In genomic region chr7:105862770-105863169, GRCh38 we compare ENCODE assay signal across 25 cellular contexts. TPM values are rescaled to one million over a fixed set of nuclear protein-coding genes. Genes with fewer than 3 reads are reported as not detected.
DNase-seq lines count a peak whose midpoint lies in the region; ATAC-seq, FAIRE-seq and TF ChIP-seq lines count a peak whose summit lies in the region.
"Had no signal": no experiment of that assay in that cellular context is flagged by ENCODE, and none has a peak within 500 bp of the region (broad histone marks: within the 10 kb centered on the region; RNA-seq: fewer than 3 reads in every experiment).

No MANE protein-coding gene starts in this region.

- H3K79me1 ChIP-seq in H1 (ENCODE audit: low read depth, low read length) (peaks cover 6% of the 10 kb centered on the region; the same call in 1 of the 2 replicates), mesendoderm (ENCODE audit: low read length) (peaks cover 18% of the 10 kb centered on the region)

- H3K4me3 ChIP-seq in H1 (ENCODE audit: extremely low read depth in 1 of 4, insufficient read depth in 2 of 4, low read depth in 3 of 4, low read length in 4 of 4) = no peak overlapping the region
- no peak overlapping the region for H3K4me3 ChIP-seq in mesendoderm (ENCODE audit: low read length)
- H3K4me3 ChIP-seq: A549, BLaER1, GM12878 had no signal

- TF ChIP-seq POLR2A in H1 (IDR thresholded peaks at IDR 0.05; ENCODE audit: control extremely low read depth in 1 of 2, low read depth in 2 of 2, low read length in 2 of 2) = no peak

- H2BK20ac ChIP-seq in H1 (ENCODE audit: low read length) = no peak overlapping the region; the same call in 1 of the 2 replicates

- no peak overlapping the region for H3K18ac ChIP-seq in H1 (ENCODE audit: extremely low read depth, low read length)
- no peak overlapping the region for H3K18ac ChIP-seq in mesendoderm (ENCODE audit: low read length)

- H3K27me3 ChIP-seq in H1 (replicated peaks in 1 of 4; ENCODE audit: control insufficient read depth in 3 of 4, extremely low read depth in 1 of 4, insufficient read depth in 3 of 4, low read length in 3 of 4) = no peaks in the 10 kb centered on the region
- H3K27me3 ChIP-seq in mesendoderm (ENCODE audit: insufficient read depth, low read length, poor library complexity) = no peaks in the 10 kb centered on the region
- H3K27me3 ChIP-seq: BE2C, BLaER1 had no signal

- no peak overlapping the region for H2BK120ac ChIP-seq in H1 (replicated peaks; ENCODE audit: low read depth, low read length)
- no peak overlapping the region for H2BK120ac ChIP-seq in mesendoderm (ENCODE audit: low read depth, low read length)

- H3K36me3 ChIP-seq in H1 (ENCODE audit: control insufficient read depth in 2 of 4, insufficient read depth in 4 of 4, low read length in 3 of 4) (peaks cover 0 to 5% (median 0%) of the 10 kb centered on the region in 4 experiments; a peak in 1 of 8 replicates), mesendoderm (ENCODE audit: control insufficient read depth, insufficient read depth, low read length) (no peaks in the 10 kb centered on the region)
- H3K36me3 ChIP-seq: BE2C, BLaER1 had no signal

- peaks cover 0 to 41% of the 10 kb centered on the region in 2 experiments; a peak in 2 of 4 replicates for H3K79me2 ChIP-seq in H1 (ENCODE audit: control insufficient read depth in 1 of 2, insufficient read depth in 2 of 2, low read length in 2 of 2)
- H3K79me2 ChIP-seq in mesendoderm (ENCODE audit: control insufficient read depth, insufficient read depth, low read length) = peaks cover 5% of the 10 kb centered on the region

- no peak overlapping the region for H3K4ac ChIP-seq in H1 (replicated peaks; ENCODE audit: insufficient read length, low read depth, low read length)
- H3K4ac ChIP-seq in mesendoderm (ENCODE audit: low read depth, low read length) = no peak overlapping the region

- H3K14ac ChIP-seq in H1 (ENCODE audit: insufficient read length) = no peak overlapping the region

- H4K5ac ChIP-seq in H1 (ENCODE audit: insufficient read length, low read depth, low read length) = no peak overlapping the region
- no peak overlapping the region for H4K5ac ChIP-seq in mesendoderm (ENCODE audit: low read length)

- no peak overlapping the region for H4K91ac ChIP-seq in H1 (replicated peaks; ENCODE audit: insufficient read length, low read length)

- ATAC-seq in HG02759 (IDR thresholded peaks at IDR 0.05; ENCODE audit: unreplicated experiment) (no peak), HG03521 (IDR thresholded peaks at IDR 0.05; ENCODE audit: unreplicated experiment) (no peak)
- ATAC-seq: A549, GM12878 had no signal

- no peak overlapping the region for H2BK5ac ChIP-seq in H1 (ENCODE audit: low read depth, low read length)
- H2BK5ac ChIP-seq in mesendoderm (ENCODE audit: low read length) = no peak overlapping the region

- H4K8ac ChIP-seq in H1 (ENCODE audit: extremely low read depth, insufficient read depth, low read length) = no peak overlapping the region
- no peak overlapping the region for H4K8ac ChIP-seq in mesendoderm (ENCODE audit: low read depth, low read length)

- WGBS in H1 (ENCODE audit: extremely low coverage in 1 of 2, insufficient coverage in 1 of 2, insufficient read length in 1 of 2, insufficient replicate concordance in 2 of 2, low coverage in 1 of 2, low lambda C conversion rate in 2 of 2, missing lambda C conversion rate in 1 of 2), 2 experiments = 90% methylated on average over 4 of the region's 4 CpGs; no CpG with 5 or more reads in 1 of the 2 experiments
- WGBS in mesendoderm (ENCODE audit: extremely low coverage, insufficient coverage, low lambda C conversion rate) = no CpG with 5 or more reads among the region's 4 CpGs

- H2BK12ac ChIP-seq in H1 (ENCODE audit: low read depth, low read length) = no peak overlapping the region; the same call in 1 of the 2 replicates

- POLR2A ChIA-PET in H1 (lab: Charles Lee; ENCODE audit: partially characterized antibody) = interaction anchor here (0.7 to 2.0 kb wide), 2 partner anchors 13 to 394 kb away, joined by 3 to 5 read pairs; no protein-coding TSS in a partner anchor

- no peak overlapping the region for H3K23ac ChIP-seq in H1 (ENCODE audit: insufficient read length)
- H3K23ac ChIP-seq in mesendoderm (ENCODE audit: low read length) = no peak overlapping the region

- no peak for TF ChIP-seq CTCF in H1 (IDR thresholded peaks at IDR 0.05; ENCODE audit: control extremely low read depth in 1 of 3, insufficient read depth in 1 of 3, low read depth in 1 of 3, low read length in 3 of 3)

- H4K20me1 ChIP-seq in H1 (replicated peaks in 1 of 2; ENCODE audit: control insufficient read depth in 1 of 2, insufficient read depth in 2 of 2, low read length in 2 of 2) = peaks cover 2 to 5% of the 10 kb centered on the region in 2 experiments
- H4K20me1 ChIP-seq: BLaER1 had no signal

- CTCF ChIA-PET in H1 (lab: Charles Lee; ENCODE audit: partially characterized antibody) = interaction anchor here (1.0 to 3.5 kb wide), 8 partner anchors 11 to 206 kb away, joined by 3 to 12 read pairs (median 8); no protein-coding TSS in a partner anchor

- H3K9ac ChIP-seq in H1 (replicated peaks in 1 of 4; ENCODE audit: extremely low read depth in 1 of 4, low read depth in 3 of 4, low read length in 3 of 4) (no peak overlapping the region), mesendoderm (ENCODE audit: low read length) (no peak overlapping the region)
- H3K9ac ChIP-seq: BLaER1 had no signal

- peak; percentile 24 for DNase-seq in DMS79 treated with DMSO at 0.1 percent for 48 hours (lab: John Stamatoyannopoulos, UW)
- no peak for DNase-seq in DMS79 (lab: John Stamatoyannopoulos, UW)
- DNase-seq in H1 (ENCODE audit: low read depth in 1 of 2, low spot score in 2 of 2) = no peak
- DNase-seq in mesendoderm = peak; percentile 78
- no peak for DNase-seq in AG08396 (ENCODE audit: low spot score)
- DNase-seq: BE2C; C1 segment of cervical spinal cord; CD4-positive, alpha-beta memory T cell; CD4-positive, CD25-positive, alpha-beta regulatory T cell; CD8-positive, alpha-beta memory T cell; COR-L47; DMS 273 treated with DMSO at 0.1 percent for 48 hours; DMS153; DMS53; DND-41; EL; GDM1 had no signal

- TF ChIP-seq EP300 in H1 (IDR thresholded peaks at IDR 0.05; ENCODE audit: borderline replicate concordance in 1 of 2, low read depth in 2 of 2, low read length in 2 of 2) = no peak

- H2AK5ac ChIP-seq in H1 (ENCODE audit: low read depth, low read length) = peak overlapping the region; percentile 42; the same call in 1 of the 2 replicates
- H2AK5ac ChIP-seq in mesendoderm (ENCODE audit: low read length) = no peak overlapping the region

- H3K56ac ChIP-seq in H1 (replicated peaks; ENCODE audit: insufficient read length, low read depth, low read length) = no peak overlapping the region
- H3K56ac ChIP-seq in mesendoderm (ENCODE audit: low read length) = peak overlapping the region; percentile 12

- H2BK15ac ChIP-seq in H1 (ENCODE audit: low read length) (no peak overlapping the region), mesendoderm (replicated peaks; ENCODE audit: low read depth) (no peak overlapping the region)

- H3K4me2 ChIP-seq in H1 (ENCODE audit: insufficient read depth in 1 of 2, low read depth in 2 of 2, low read length in 2 of 2) (no peak overlapping the region), mesendoderm (ENCODE audit: low read length) (no peak overlapping the region)
- H3K4me2 ChIP-seq: A549, BLaER1 had no signal

- H3K27ac ChIP-seq in H1 (ENCODE audit: low read depth, low read length) (no peak overlapping the region), mesendoderm (ENCODE audit: low read depth, low read length) (no peak overlapping the region)
- H3K27ac ChIP-seq: 22Rv1, A549, BLaER1 had no signal

- no peak for TF ChIP-seq RAD21 in H1 (IDR thresholded peaks at IDR 0.05 in 1 of 2, conservative IDR thresholded peaks at IDR 0.05 in 1 of 2; ENCODE audit: low read depth in 2 of 2, low read length in 2 of 2)

- no peak for FAIRE-seq in H1 (lab: Jason Lieb, UNC)
- FAIRE-seq: A549, GM12878, GM12892, GM18507 had no signal

- H3K23me2 ChIP-seq in H1 (ENCODE audit: low read depth, low read length) = no peaks in the 10 kb centered on the region

- H3K4me1 ChIP-seq in H1 (replicated peaks in 1 of 4; ENCODE audit: control insufficient read depth in 3 of 4, insufficient read depth in 4 of 4, low read length in 3 of 4) (peaks cover 6 to 17% (median 10%) of the 10 kb centered on the region in 4 experiments; a peak in 5 of 7 replicates), mesendoderm (ENCODE audit: control insufficient read depth, low read depth, low read length) (peaks cover 7% of the 10 kb centered on the region)
- H3K4me1 ChIP-seq: A549, BE2C had no signal

- H3K9me3 ChIP-seq in H1 (ENCODE audit: insufficient read depth in 2 of 2, low read depth in 1 of 2, low read length in 1 of 2) = no peaks in the 10 kb centered on the region
- H3K9me3 ChIP-seq: A549, BE2C, BLaER1 had no signal

- no peak overlapping the region for H2AFZ ChIP-seq in H1 (ENCODE audit: low read length)

TF ChIP-seq in H1, 55 proteins besides CTCF, POLR2A, EP300 and RAD21 (continues in another document):
- TF ChIP-seq POLR2AphosphoS5 (IDR thresholded peaks at IDR 0.05; ENCODE audit: low read depth, low read length) = no peak

RNA-seq across cellular contexts. Expression of gene ATXN7L1, which starts 13.6 kb away (rescaled TPM):
- 34.0 and 34.5 TPM in 2 replicates for total RNA-seq in H1 (2021; fragmentation: NEBNext Ultra II Directional; extraction: Animal tissue kit (Norgen Biotek cat#: 25700))
- 13.0 and 14.3 TPM in 2 replicates for polyA plus RNA-seq in H1 (2011; rRNA removed)
- polyA plus RNA-seq in H1 (2011; cell fraction: cytosol; rRNA removed) = 8.8 TPM
- 18.9 TPM for polyA plus RNA-seq in H1 (2011; cell fraction: nucleus; rRNA removed)
- 25.9 to 30.4 TPM (median 28.8 TPM) in 4 replicates for polyA plus RNA-seq in H1 (2012, experiment 1 of 2)
- polyA plus RNA-seq in H1 (2012, experiment 2 of 2) = 9.3 TPM
- polyA plus RNA-seq in H1 (2013, experiment 1 of 2) = 32.2 TPM
- polyA plus RNA-seq in H1 (2013, experiment 2 of 2) = 31.1 TPM
- 19.2 and 23.2 TPM in 2 replicates for polyA minus RNA-seq in H1 (2011; rRNA and poly(A)+ RNA removed)
- 16.1 TPM for polyA minus RNA-seq in H1 (2011; cell fraction: cytosol; rRNA and poly(A)+ RNA removed)
- polyA minus RNA-seq in H1 (2011; cell fraction: nucleus; rRNA and poly(A)+ RNA removed) = 54.9 TPM
- polyA plus RNA-seq in mesendoderm (2013, experiment 1 of 2) = 27.2 TPM
- 28.3 TPM for polyA plus RNA-seq in mesendoderm (2013, experiment 2 of 2)

Comparison
In these comparisons a context has a peak if more than half of its experiments do, and no peak if none do; other contexts are left out.
1. DNase-seq: peak in DMS79 treated with DMSO at 0.1 percent for 48 hours (single experiment) and mesendoderm (single experiment); none in DMS79 (single experiment), H1 (0 of 2) and AG08396 (single experiment).